ENCODE assay signal across 6 cellular contexts in genomic region chr13:79470666-79471065, GRCh38. TPM values are rescaled to one million over a fixed set of nuclear protein-coding genes. Genes with fewer than 3 reads are reported as not detected.
"Had no signal": no experiment of that assay in that cellular context is flagged by ENCODE, and none has a peak within 500 bp of the region (broad histone marks: within the 10 kb centered on the region; RNA-seq: fewer than 3 reads in every experiment).

No MANE protein-coding gene starts in this region.

- DNase-seq: IMR-90, KBM-7, KG1 had no signal

- H3K4me3 ChIP-seq: K562 had no signal

- ATAC-seq: HepG2, K562 had no signal

RNA-seq across cellular contexts. Expression of gene NDFIP2, which starts 10.3 kb away (rescaled TPM):
- polyA plus RNA-seq: IgD-negative memory B cell had no signal
